Comparison of ENCODE assay signal across 1 cellular context in genomic region chr3:69902386-69902785, GRCh38.
TF ChIP-seq lines count a peak whose summit lies in the region.

No MANE protein-coding gene starts in this region.

TF ChIP-seq in SK-N-SH, 30 proteins besides CTCF, POLR2A, EP300 and RAD21 (continued from another document):
- TF ChIP-seq CHD2 (IDR thresholded peaks at IDR 0.05; ENCODE audit: low read length, partially characterized antibody) = no peak
- TF ChIP-seq TAF1 (IDR thresholded peaks at IDR 0.05; ENCODE audit: borderline replicate concordance, low read depth, low read length) = no peak
- no peak for TF ChIP-seq RXRA (IDR thresholded peaks at IDR 0.05; ENCODE audit: borderline replicate concordance, low read depth)
- no peak for TF ChIP-seq EZH2phosphoT487 (IDR thresholded peaks at IDR 0.05; ENCODE audit: borderline replicate concordance, low read depth)
- no peak for TF ChIP-seq ELF1 (IDR thresholded peaks at IDR 0.05)
- no peak for TF ChIP-seq JUND (IDR thresholded peaks at IDR 0.05)
- TF ChIP-seq REST (IDR thresholded peaks at IDR 0.05; ENCODE audit: low read depth, low read length) = no peak
